ENCODE assay signal across 8 cellular contexts in the genomic region with DNA sequence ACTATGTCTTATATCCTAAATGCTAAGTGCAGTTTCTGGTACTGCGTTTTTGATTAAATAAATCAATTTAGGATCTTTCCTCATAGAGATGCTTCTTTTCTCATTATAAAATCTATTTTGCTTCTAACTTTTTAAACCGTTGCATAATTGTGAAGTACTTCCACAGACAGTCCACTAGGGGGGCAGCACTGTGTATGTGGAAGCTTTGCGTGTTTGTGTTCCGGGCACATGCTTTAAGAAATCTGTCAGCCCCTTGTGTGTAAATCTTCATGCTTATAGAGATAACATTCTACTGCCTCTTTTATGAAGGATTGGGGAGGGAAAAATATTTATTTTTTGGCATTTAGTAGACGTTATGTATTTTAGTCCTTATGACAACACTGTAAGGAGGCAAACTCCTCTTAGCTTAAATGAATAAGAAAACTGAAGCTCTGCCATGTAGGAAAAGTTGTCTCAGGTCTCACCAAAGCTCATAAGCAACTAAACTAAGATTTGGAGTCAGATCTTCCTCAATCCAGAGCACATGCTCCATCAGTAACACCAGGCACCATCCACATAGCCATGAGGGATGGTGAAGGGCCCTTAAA.
DNase-seq lines count a peak whose midpoint lies in the region; ATAC-seq and TF ChIP-seq lines count a peak whose summit lies in the region.

No MANE protein-coding gene starts in this region.

- POLR2A ChIA-PET in naive thymus-derived CD8-positive, alpha-beta T cell (lab: Charles Lee), result no interaction called here

- no peak overlapping the region for H3K9ac ChIP-seq in mesendoderm (ENCODE audit: low read length)

- peaks cover 0 to 3% (median 0%) of the 10 kb centered on the region in 9 donors for H3K9me3 Mint-ChIP-seq in naive thymus-derived CD8-positive, alpha-beta T cell

- H2AK5ac ChIP-seq in mesendoderm (ENCODE audit: low read length), result no peak overlapping the region

- H3K36me3 ChIP-seq in body of pancreas (replicated peaks in 1 of 2; ENCODE audit: insufficient read depth in 1 of 2, low read depth in 2 of 2) (no peaks in the 10 kb centered on the region), mesendoderm (ENCODE audit: control insufficient read depth, insufficient read depth, low read length) (no peaks in the 10 kb centered on the region)

- H3K4me1 ChIP-seq in body of pancreas, result no peaks in the 10 kb centered on the region
- no peaks in the 10 kb centered on the region for H3K4me1 ChIP-seq in mesendoderm (ENCODE audit: control insufficient read depth, low read depth, low read length)

- no peak for TF ChIP-seq POLR2A in body of pancreas (IDR thresholded peaks at IDR 0.05)

- H2BK5ac ChIP-seq in mesendoderm (ENCODE audit: low read length), result no peak overlapping the region

- H3K4me3 ChIP-seq in HL-60 (replicated peaks; ENCODE audit: insufficient read depth, low read length) (no peak overlapping the region), body of pancreas (no peak overlapping the region), mesendoderm (ENCODE audit: low read length) (no peak overlapping the region)

- no peak overlapping the region for H3K18ac ChIP-seq in mesendoderm (ENCODE audit: low read length)

- no peak overlapping the region for H3K4ac ChIP-seq in mesendoderm (ENCODE audit: low read depth, low read length)

- ATAC-seq in GM21447 (IDR thresholded peaks at IDR 0.05; ENCODE audit: unreplicated experiment) (peak; percentile 77), body of pancreas (peak; percentile 72)
- ATAC-seq in naive thymus-derived CD8-positive, alpha-beta T cell, result no peak

- no peak overlapping the region for H2BK120ac ChIP-seq in mesendoderm (ENCODE audit: low read depth, low read length)

- H3K4me3 Mint-ChIP-seq in naive thymus-derived CD8-positive, alpha-beta T cell, result no peak overlapping the region

- no peak overlapping the region for H3K23ac ChIP-seq in mesendoderm (ENCODE audit: low read length)

- H3K79me1 ChIP-seq in mesendoderm (ENCODE audit: low read length), result no peaks in the 10 kb centered on the region

- H3K27me3 ChIP-seq in HL-60 (ENCODE audit: insufficient read depth, poor library complexity, severe bottlenecking), result no peaks in the 10 kb centered on the region
- H3K27me3 ChIP-seq in body of pancreas, result no peaks in the 10 kb centered on the region
- no peaks in the 10 kb centered on the region for H3K27me3 ChIP-seq in mesendoderm (ENCODE audit: insufficient read depth, low read length, poor library complexity)

- H3K4me1 Mint-ChIP-seq in naive thymus-derived CD8-positive, alpha-beta T cell, result no peaks in the 10 kb centered on the region

- peak; percentile 50 for TF ChIP-seq CTCF in HL-60 (IDR thresholded peaks at IDR 0.05; ENCODE audit: insufficient read depth, low read length)
- TF ChIP-seq CTCF in body of pancreas (IDR thresholded peaks at IDR 0.05), result peak; percentile 53 to 77 (median 72)

- WGBS in body of pancreas, 2 donors, result 12 to 13% methylated on average over 5 of the region's 5 CpGs
- no CpG with 5 or more reads among the region's 5 CpGs for WGBS in mesendoderm (ENCODE audit: extremely low coverage, insufficient coverage, low lambda C conversion rate)

- no peak overlapping the region for H3K56ac ChIP-seq in mesendoderm (ENCODE audit: low read length)

- no peaks in the 10 kb centered on the region for H3K79me2 ChIP-seq in mesendoderm (ENCODE audit: control insufficient read depth, insufficient read depth, low read length)

- no peak overlapping the region for H2BK15ac ChIP-seq in mesendoderm (replicated peaks; ENCODE audit: low read depth)

- no peaks in the 10 kb centered on the region for H3K9me3 ChIP-seq in body of pancreas

- no peak overlapping the region for H4K8ac ChIP-seq in mesendoderm (ENCODE audit: low read depth, low read length)

- H3K27me3 Mint-ChIP-seq in naive thymus-derived CD8-positive, alpha-beta T cell, result peaks cover 3 to 22% (median 7%) of the 10 kb centered on the region in 5 donors

- no peak overlapping the region for H3K4me2 ChIP-seq in mesendoderm (ENCODE audit: low read length)

- H4K5ac ChIP-seq in mesendoderm (ENCODE audit: low read length), result no peak overlapping the region

- intact Hi-C loops in body of pancreas (cut with DNase I), result no loop called here

- H3K27ac ChIP-seq in HL-60 (replicated peaks) (no peak overlapping the region), body of pancreas (no peak overlapping the region), mesendoderm (ENCODE audit: low read depth, low read length) (no peak overlapping the region)

- peak; percentile 8 for DNase-seq in EL
- DNase-seq in HL-60 (ENCODE audit: low read depth in 1 of 2, low spot score in 1 of 2), result peak in 1 of 2 experiments; percentile 7
- peak; percentile 15 to 44 (median 33) for DNase-seq in body of pancreas
- peak; percentile 22 for DNase-seq in mesendoderm
- DNase-seq in 8988T, result no peak
- DNase-seq in naive thymus-derived CD8-positive, alpha-beta T cell, result no peak
- DNase-seq in GM19238 (ENCODE audit: insufficient read length, low spot score), result no peak

- no peaks in the 10 kb centered on the region for H3K36me3 Mint-ChIP-seq in naive thymus-derived CD8-positive, alpha-beta T cell

- no peak overlapping the region for H3K27ac Mint-ChIP-seq in naive thymus-derived CD8-positive, alpha-beta T cell

Comparison
In these comparisons a context has a peak if more than half of its experiments do, and no peak if none do; other contexts are left out.
1. DNase-seq: peak in EL (single experiment), body of pancreas (4 of 4) and mesendoderm (single experiment); none in 8988T (single experiment), naive thymus-derived CD8-positive, alpha-beta T cell (0 of 10) and GM19238 (single experiment).
2. ATAC-seq: peak in GM21447 (single experiment) and body of pancreas (single experiment); none in naive thymus-derived CD8-positive, alpha-beta T cell (0 of 2).